In genomic region chr1:147086129-147086528, GRCh38 we compare ENCODE assay signal across 13 cellular contexts.
DNase-seq lines count a peak whose midpoint lies in the region; ATAC-seq and TF ChIP-seq lines count a peak whose summit lies in the region.
"Had no signal": no experiment of that assay in that cellular context is flagged by ENCODE, and none has a peak within 500 bp of the region (broad histone marks: within the 10 kb centered on the region; RNA-seq: fewer than 3 reads in every experiment).

No MANE protein-coding gene starts in this region.

- peak; percentile 2 for DNase-seq in RPMI7951 (ENCODE audit: low read depth)
- peak; percentile 8 for DNase-seq in amniotic epithelial cell (ENCODE audit: low read depth)
- no peak for DNase-seq in naive B cell
- DNase-seq in stimulated activated effector memory CD8-positive, alpha-beta T cell treated with anti-CD3 and anti-CD28 coated beads, Interleukin-12 subunit alpha, Interleukin-12 subunit beta, amount 100 ng/mL, for 72 hours (ENCODE audit: low spot score in 2 of 2), result no peak
- no peak for DNase-seq in ascending aorta (ENCODE audit: low spot score in 2 of 2)
- DNase-seq in NCI-H526 treated with DMSO at 0.1 percent for 48 hours (lab: John Stamatoyannopoulos, UW), result no peak
- no peak for DNase-seq in NCI-H345 treated with DMSO at 0.1 percent for 48 hours (lab: John Stamatoyannopoulos, UW; ENCODE audit: unreplicated experiment)
- DNase-seq: DMS 273 treated with DMSO at 0.1 percent for 48 hours, IMR-90 had no signal

- TF ChIP-seq CTCF in ascending aorta (IDR thresholded peaks at IDR 0.05), result no peak

- H3K27ac Mint-ChIP-seq in naive B cell, result peak overlapping the region in 2 of 6 donors; percentile 63 to 100
- no peak overlapping the region for H3K27ac Mint-ChIP-seq in stimulated activated effector memory CD8-positive, alpha-beta T cell treated with anti-CD3 and anti-CD28 coated beads, Interleukin-12 subunit alpha, Interleukin-12 subunit beta, amount 100 ng/mL, for 72 hours
- H3K27ac Mint-ChIP-seq: CD14-positive monocyte had no signal

- peaks cover 0 to 2% of the 10 kb centered on the region in 2 donors for H3K4me1 ChIP-seq in ascending aorta
- H3K4me1 ChIP-seq: HAP-1 had no signal

- peak overlapping the region in 5 of 8 donors; percentile 26 to 98 (median 87) for H3K4me3 Mint-ChIP-seq in naive B cell
- peak overlapping the region; percentile 86 for H3K4me3 Mint-ChIP-seq in stimulated activated effector memory CD8-positive, alpha-beta T cell treated with anti-CD3 and anti-CD28 coated beads, Interleukin-12 subunit alpha, Interleukin-12 subunit beta, amount 100 ng/mL, for 72 hours

- ATAC-seq in naive B cell (ENCODE audit: low read depth in 2 of 2) (no peak), HG03342 (IDR thresholded peaks at IDR 0.05; ENCODE audit: unreplicated experiment) (no peak)
- ATAC-seq in stimulated activated effector memory CD8-positive, alpha-beta T cell treated with anti-CD3 and anti-CD28 coated beads, Interleukin-12 subunit alpha, Interleukin-12 subunit beta, amount 100 ng/mL, for 72 hours, result no peak
- ATAC-seq: A549 had no signal

- peaks cover 0 to 30% (median 2%) of the 10 kb centered on the region in 7 donors for H3K9me3 Mint-ChIP-seq in naive B cell
- H3K9me3 Mint-ChIP-seq in stimulated activated effector memory CD8-positive, alpha-beta T cell treated with anti-CD3 and anti-CD28 coated beads, Interleukin-12 subunit alpha, Interleukin-12 subunit beta, amount 100 ng/mL, for 72 hours, result no peaks in the 10 kb centered on the region

- H3K36me3 ChIP-seq in ascending aorta, result no peaks in the 10 kb centered on the region
- H3K36me3 ChIP-seq: HAP-1 had no signal

- peaks cover 0 to 38% (median 10%) of the 10 kb centered on the region in 3 donors for H3K27me3 Mint-ChIP-seq in naive B cell

- no peak overlapping the region for H3K4me3 ChIP-seq in ascending aorta
- H3K4me3 ChIP-seq: HAP-1 had no signal

- no peak overlapping the region for H3K27ac ChIP-seq in ascending aorta
- H3K27ac ChIP-seq: A549 had no signal

- intact Hi-C loops in ascending aorta (cut with DNase I), result no loop called here

- peaks cover 11 to 23% (median 14%) of the 10 kb centered on the region in 3 donors for H3K4me1 Mint-ChIP-seq in naive B cell
- H3K4me1 Mint-ChIP-seq in stimulated activated effector memory CD8-positive, alpha-beta T cell treated with anti-CD3 and anti-CD28 coated beads, Interleukin-12 subunit alpha, Interleukin-12 subunit beta, amount 100 ng/mL, for 72 hours, result peaks cover 16% of the 10 kb centered on the region

- H3K9me3 ChIP-seq in ascending aorta, result peaks cover 0 to 7% of the 10 kb centered on the region in 2 donors
- H3K9me3 ChIP-seq: HAP-1 had no signal

- no peaks in the 10 kb centered on the region for H3K27me3 ChIP-seq in ascending aorta

- H3K36me3 Mint-ChIP-seq in naive B cell, result no peaks in the 10 kb centered on the region
- peaks cover 19% of the 10 kb centered on the region for H3K36me3 Mint-ChIP-seq in stimulated activated effector memory CD8-positive, alpha-beta T cell treated with anti-CD3 and anti-CD28 coated beads, Interleukin-12 subunit alpha, Interleukin-12 subunit beta, amount 100 ng/mL, for 72 hours

Comparison
In these comparisons a context has a peak if more than half of its experiments do, and no peak if none do; other contexts are left out.
1. DNase-seq: peak in RPMI7951 (single experiment) and amniotic epithelial cell (single experiment); none in naive B cell (single experiment), stimulated activated effector memory CD8-positive, alpha-beta T cell treated with anti-CD3 and anti-CD28 coated beads, Interleukin-12 subunit alpha, Interleukin-12 subunit beta, amount 100 ng/mL, for 72 hours (0 of 2), ascending aorta (0 of 2), NCI-H526 treated with DMSO at 0.1 percent for 48 hours (single experiment) and NCI-H345 treated with DMSO at 0.1 percent for 48 hours (single experiment).